9 cellular contexts compared by ENCODE assay signal in the genomic region with DNA sequence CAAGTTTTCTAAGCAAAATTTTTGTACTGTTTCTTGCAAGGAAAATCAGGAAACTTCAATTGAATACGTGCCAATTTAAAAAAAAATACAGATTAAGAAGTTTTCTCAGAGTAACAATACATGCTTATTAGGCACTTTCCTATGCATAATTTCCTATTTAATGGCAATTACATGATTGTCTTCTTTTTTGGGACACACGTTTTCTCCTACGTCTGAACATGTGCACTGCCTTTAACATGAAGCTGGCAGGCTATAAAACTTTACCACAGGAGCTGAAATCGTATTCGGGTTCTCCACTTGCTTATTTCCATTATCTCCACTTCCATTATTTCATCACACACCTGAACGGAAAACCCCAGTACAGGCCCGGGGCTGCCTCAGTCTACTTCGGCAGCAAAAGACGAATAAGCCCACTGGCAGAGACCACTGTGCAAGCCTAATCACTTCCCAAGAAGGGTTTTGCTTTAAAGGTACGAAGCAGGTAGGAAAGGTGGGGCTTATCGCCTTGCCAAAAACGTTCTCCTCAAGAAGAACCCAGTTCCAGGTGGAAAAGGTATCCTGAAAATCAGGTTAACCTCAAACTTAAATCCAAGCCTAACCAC. TPM values are rescaled to one million over a fixed set of nuclear protein-coding genes. Genes with fewer than 3 reads are reported as not detected.
DNase-seq lines count a peak whose midpoint lies in the region; ATAC-seq, FAIRE-seq and TF ChIP-seq lines count a peak whose summit lies in the region.
"Had no signal": no experiment of that assay in that cellular context is flagged by ENCODE, and none has a peak within 500 bp of the region (broad histone marks: within the 10 kb centered on the region; RNA-seq: fewer than 3 reads in every experiment).

No MANE protein-coding gene starts in this region.

- H3K27me3 ChIP-seq in CD8-positive, alpha-beta memory T cell (ENCODE audit: insufficient read depth, low read length, poor library complexity, severe bottlenecking) = no peaks in the 10 kb centered on the region
- H3K27me3 ChIP-seq in HL-60 (ENCODE audit: insufficient read depth, poor library complexity, severe bottlenecking) = no peaks in the 10 kb centered on the region

- peaks cover 63% of the 10 kb centered on the region for H3K4me1 ChIP-seq in CD8-positive, alpha-beta memory T cell (ENCODE audit: insufficient read depth, low read length)
- H3K4me1 ChIP-seq in mucosa of descending colon (ENCODE audit: low read depth) = peaks cover 25% of the 10 kb centered on the region

- peak overlapping the region in 2 of 8 donors; percentile 98 to 100 for H3K27ac Mint-ChIP-seq in CD8-positive, alpha-beta memory T cell
- H3K27ac Mint-ChIP-seq in chondrocyte (ENCODE audit: unreplicated experiment) = peak overlapping the region; percentile 97

- no peak for TF ChIP-seq POLR2A in H54 (IDR thresholded peaks at IDR 0.05; ENCODE audit: low read depth, low read length)

- H3K4me3 Mint-ChIP-seq in CD8-positive, alpha-beta memory T cell = no peak overlapping the region
- H3K4me3 Mint-ChIP-seq in chondrocyte (ENCODE audit: unreplicated experiment) = peak overlapping the region; percentile 93

- FAIRE-seq in H54 (lab: Jason Lieb, UNC) = no peak

- peaks cover 36 to 51% (median 42%) of the 10 kb centered on the region in 3 donors for H3K4me1 Mint-ChIP-seq in CD8-positive, alpha-beta memory T cell
- H3K4me1 Mint-ChIP-seq in chondrocyte (ENCODE audit: low read depth) = peaks cover 26% of the 10 kb centered on the region

- intact Hi-C loops in mucosa of descending colon (cut with DNase I, micrococcal nuclease) = no loop called here

- CTCF ChIA-PET in CD8-positive, alpha-beta memory T cell (lab: Charles Lee) = interaction anchor here (0.8 to 3.0 kb wide), 6 partner anchors 8 to 635 kb away, joined by 3 to 10 read pairs (median 4); a partner anchor contains a TSS

- H3K36me3 ChIP-seq in CD8-positive, alpha-beta memory T cell (ENCODE audit: insufficient read depth, low read length) = peaks cover 11% of the 10 kb centered on the region
- H3K36me3 ChIP-seq in mucosa of descending colon (ENCODE audit: low read depth) = no peaks in the 10 kb centered on the region

- ATAC-seq in mucosa of descending colon (no peak), HG03095 (IDR thresholded peaks at IDR 0.05; ENCODE audit: unreplicated experiment) (no peak)

- no peaks in the 10 kb centered on the region for H3K9me3 ChIP-seq in CD8-positive, alpha-beta memory T cell (ENCODE audit: low read length)
- H3K9me3 ChIP-seq in mucosa of descending colon = no peaks in the 10 kb centered on the region

- DNase-seq in CD8-positive, alpha-beta memory T cell = peak in 1 of 5 donors; percentile 5
- DNase-seq in HL-60 (ENCODE audit: low read depth in 1 of 2, low spot score in 1 of 2) = peak in 1 of 2 experiments; percentile 1
- DNase-seq in chondrocyte (ENCODE audit: low spot score) = no peak
- no peak for DNase-seq in mucosa of descending colon
- no peak for DNase-seq in COR-L47 (lab: John Stamatoyannopoulos, UW)
- no peak for DNase-seq in H54 (ENCODE audit: insufficient read length, low spot score)
- DNase-seq in 8988T = no peak

- POLR2A ChIA-PET in CD8-positive, alpha-beta memory T cell (lab: Charles Lee) = interaction anchor here (1.1 to 3.4 kb wide), 3 partner anchors 210 to 427 kb away, joined by 3 to 15 read pairs (median 12); a partner anchor contains a TSS

- no peak for TF ChIP-seq CTCF in HL-60 (IDR thresholded peaks at IDR 0.05; ENCODE audit: insufficient read depth, low read length)
- TF ChIP-seq CTCF in chondrocyte (IDR thresholded peaks at IDR 0.05) = no peak
- TF ChIP-seq CTCF in mucosa of descending colon (IDR thresholded peaks at IDR 0.05) = no peak

- no peaks in the 10 kb centered on the region for H3K9me3 Mint-ChIP-seq in CD8-positive, alpha-beta memory T cell
- no peaks in the 10 kb centered on the region for H3K9me3 Mint-ChIP-seq in chondrocyte (ENCODE audit: low read depth)

- peak overlapping the region; percentile 91 for H3K27ac ChIP-seq in CD8-positive, alpha-beta memory T cell (ENCODE audit: low read depth, low read length)
- H3K27ac ChIP-seq in HL-60 (replicated peaks) = peak overlapping the region; percentile 89

- H3K36me3 Mint-ChIP-seq in CD8-positive, alpha-beta memory T cell = peaks cover 5 to 45% (median 13%) of the 10 kb centered on the region in 3 donors
- H3K36me3 Mint-ChIP-seq in chondrocyte (ENCODE audit: low read depth) = peaks cover 8% of the 10 kb centered on the region

- peaks cover 0 to 1% of the 10 kb centered on the region in 2 donors for H3K27me3 Mint-ChIP-seq in CD8-positive, alpha-beta memory T cell
- no peaks in the 10 kb centered on the region for H3K27me3 Mint-ChIP-seq in chondrocyte (ENCODE audit: low read depth)

- H3K4me3 ChIP-seq in CD8-positive, alpha-beta memory T cell (ENCODE audit: low read length) = peak overlapping the region; percentile 92
- peak overlapping the region; percentile 82 for H3K4me3 ChIP-seq in HL-60 (replicated peaks; ENCODE audit: insufficient read depth, low read length)
- peak overlapping the region; percentile 64 for H3K4me3 ChIP-seq in mucosa of descending colon

RNA-seq across cellular contexts. Expression of a gene that starts 0.6 kb away (rescaled TPM):
- 10 to 100 TPM; 27.9 to 31.7 TPM for total RNA-seq in CD8-positive, alpha-beta memory T cell
- polyA plus RNA-seq in CD8-positive, alpha-beta memory T cell = 42.2 TPM
- total RNA-seq in chondrocyte = 15.2 to 18.7 TPM (median 17.6 TPM) in 3 replicates
- 10 to 100 TPM; 30.5 to 42.2 (median 33.4) TPM for total RNA-seq in mucosa of descending colon

RNA-seq across cellular contexts. Expression of a gene that starts 0.6 kb away (rescaled TPM):
- 10 to 100 TPM; 22.7 to 23.2 TPM for total RNA-seq in CD8-positive, alpha-beta memory T cell
- polyA plus RNA-seq in CD8-positive, alpha-beta memory T cell = 13.8 TPM
- total RNA-seq in chondrocyte = 12.9 to 13.2 TPM (median 13.2 TPM) in 3 replicates
- 10 to 100 TPM; 17.3 to 21.8 (median 21.5) TPM for total RNA-seq in mucosa of descending colon

RNA-seq across cellular contexts. Expression of a gene that starts 42.2 kb away (rescaled TPM):
- total RNA-seq in CD8-positive, alpha-beta memory T cell = not detected
- 0.25 TPM for polyA plus RNA-seq in CD8-positive, alpha-beta memory T cell
- total RNA-seq in chondrocyte (not detected in 3 replicates), mucosa of descending colon (not detected)
- total RNA-seq: NCI-H460 had no signal
